16 cellular contexts compared by ENCODE assay signal in genomic region chr15:90327313-90327712, GRCh38.
"Had no signal": no experiment of that assay in that cellular context is flagged by ENCODE, and none has a peak within 500 bp of the region (broad histone marks: within the 10 kb centered on the region; RNA-seq: fewer than 3 reads in every experiment).

No MANE protein-coding gene starts in this region.

- DNase-seq: activated CD4-positive, alpha-beta memory T cell treated with anti-CD3 and anti-CD28 coated beads, Interleukin-2, amount 10 ng/mL, durations not matched to agents 7 days and 5 days; activated CD4-positive, alpha-beta T cell treated with anti-CD3 and anti-CD28 coated beads for 4 hours; activated naive CD4-positive, alpha-beta T cell treated with Interleukin-2 at 50 U/mL for 16 hours; cerebellar nuclear complex; dorsolateral prefrontal cortex; endodermal cell; erythroblast; naive B cell; pancreas; stimulated activated CD4-positive, alpha-beta T cell treated with anti-CD3 and anti-CD28 coated beads, Interleukin-12 subunit alpha, Interleukin-12 subunit beta, amount 100 ng/mL, for 4 hours; stimulated activated CD4-positive, alpha-beta T cell treated with anti-CD3 and anti-CD28 coated beads, Interleukin-2, amount 100 ng/mL, for 24 hours; T-helper 17 cell; thyroid gland had no signal

- ATAC-seq: pancreas, T-helper 17 cell had no signal

- H3K27ac ChIP-seq: ascending aorta, breast epithelium, dorsolateral prefrontal cortex, pancreas, thyroid gland had no signal

- H3K36me3 ChIP-seq: ascending aorta, breast epithelium, pancreas, thyroid gland had no signal

- H3K4me1 ChIP-seq: ascending aorta, breast epithelium, pancreas, thyroid gland had no signal

- H3K9me3 ChIP-seq: ascending aorta, breast epithelium, pancreas, thyroid gland had no signal

- H3K27me3 ChIP-seq: ascending aorta, breast epithelium, dorsolateral prefrontal cortex, pancreas, thyroid gland had no signal

- H3K4me3 ChIP-seq: ascending aorta, breast epithelium, dorsolateral prefrontal cortex, lung, pancreas, thyroid gland had no signal
